ENCODE assay signal across 1 cellular context in genomic region chr4:67575889-67576329, GRCh38.
TF ChIP-seq lines count a peak whose summit lies in the region.

No MANE protein-coding gene starts in this region.

TF ChIP-seq in H1, 55 proteins besides CTCF, POLR2A, EP300 and RAD21 (continued from another document):
- TF ChIP-seq MAX (IDR thresholded peaks at IDR 0.05) (no peak), SP1 (IDR thresholded peaks at IDR 0.05; ENCODE audit: low read depth, low read length) (no peak)
